8 cellular contexts compared by ENCODE assay signal in genomic region chr6:7052441-7052936, GRCh38. TPM values are rescaled to one million over a fixed set of nuclear protein-coding genes. Genes with fewer than 3 reads are reported as not detected.
A peak's percentile ranks its signal among the peaks of the same experiment; 100 is the strongest.
DNase-seq lines count a peak whose midpoint lies in the region; ATAC-seq and TF ChIP-seq lines count a peak whose summit lies in the region.

No MANE protein-coding gene starts in this region.

- H3K36me3 Mint-ChIP-seq in activated T-helper 17 cell treated with anti-CD3 and anti-CD28 coated beads, Interleukin-2, amount 50 U/mL, for 72 hours (ENCODE audit: low read depth) = no peaks in the 10 kb centered on the region

- H3K79me2 ChIP-seq in neural cell (replicated peaks; ENCODE audit: insufficient read depth, low read length) = no peaks in the 10 kb centered on the region

- no peaks in the 10 kb centered on the region for H3F3A ChIP-seq in neural cell (ENCODE audit: insufficient read depth, low read length, poor library complexity, severe bottlenecking)

- no peak overlapping the region for H3K27ac ChIP-seq in neural cell (ENCODE audit: low read length)

- H3K4me2 ChIP-seq in neural cell (ENCODE audit: low read length) = no peak overlapping the region

- DNase-seq in Daoy (ENCODE audit: low read depth) = peak; percentile 78
- DNase-seq in HuH-7 (ENCODE audit: low spot score) = peak; percentile 33
- peak; percentile 24 for DNase-seq in globus pallidus (ENCODE audit: low spot score)
- no peak for DNase-seq in NCI-H1436 (lab: John Stamatoyannopoulos, UW)
- DNase-seq in GM19240 (ENCODE audit: insufficient read length, low spot score) = no peak

- H4K20me1 ChIP-seq in neural cell (ENCODE audit: insufficient read depth) = no peaks in the 10 kb centered on the region

- H3K9me3 ChIP-seq in neural cell (ENCODE audit: low read length) = no peaks in the 10 kb centered on the region

- H3K9me2 ChIP-seq in neural cell (ENCODE audit: insufficient read depth, low read length) = no peaks in the 10 kb centered on the region

- peak; percentile 31 for ATAC-seq in activated T-helper 17 cell treated with anti-CD3 and anti-CD28 coated beads, Interleukin-2, amount 50 U/mL, for 72 hours (replicated peaks)
- no peak for ATAC-seq in HG02588 (IDR thresholded peaks at IDR 0.05; ENCODE audit: unreplicated experiment)

- no peak for TF ChIP-seq CTCF in neural cell (IDR thresholded peaks at IDR 0.05; ENCODE audit: poor library complexity, severe bottlenecking)

- H3K27me3 Mint-ChIP-seq in activated T-helper 17 cell treated with anti-CD3 and anti-CD28 coated beads, Interleukin-2, amount 50 U/mL, for 72 hours = no peaks in the 10 kb centered on the region

- H3K4me3 Mint-ChIP-seq in activated T-helper 17 cell treated with anti-CD3 and anti-CD28 coated beads, Interleukin-2, amount 50 U/mL, for 72 hours = peak overlapping the region; percentile 30

- no peaks in the 10 kb centered on the region for H3K9me3 Mint-ChIP-seq in activated T-helper 17 cell treated with anti-CD3 and anti-CD28 coated beads, Interleukin-2, amount 50 U/mL, for 72 hours

- no peak overlapping the region for H2AFZ ChIP-seq in neural cell (ENCODE audit: low read depth, low read length)

- H3K4me3 ChIP-seq in neural cell (ENCODE audit: low read length) = peak overlapping the region; percentile 68

- H3K36me3 ChIP-seq in neural cell (ENCODE audit: insufficient read depth, low read length) = no peaks in the 10 kb centered on the region

- H3K9ac ChIP-seq in neural cell (ENCODE audit: low read length) = no peak overlapping the region

- no peak for TF ChIP-seq RAD21 in neural cell (conservative IDR thresholded peaks at IDR 0.05)

- H3K27ac Mint-ChIP-seq in activated T-helper 17 cell treated with anti-CD3 and anti-CD28 coated beads, Interleukin-2, amount 50 U/mL, for 72 hours = no peak overlapping the region

- no peak for TF ChIP-seq EP300 in neural cell (conservative IDR thresholded peaks at IDR 0.05; ENCODE audit: poor library complexity, severe bottlenecking)

- peaks cover 40% of the 10 kb centered on the region for H3K27me3 ChIP-seq in neural cell (ENCODE audit: insufficient read depth, low read depth, low read length)

- no peaks in the 10 kb centered on the region for H3K4me1 Mint-ChIP-seq in activated T-helper 17 cell treated with anti-CD3 and anti-CD28 coated beads, Interleukin-2, amount 50 U/mL, for 72 hours

TF ChIP-seq in neural cell, 6 proteins besides CTCF, POLR2A, EP300 and RAD21:
- no peak for TF ChIP-seq SMC3 (conservative IDR thresholded peaks at IDR 0.05; ENCODE audit: poor library complexity)
- TF ChIP-seq EZH2 (IDR thresholded peaks at IDR 0.05; ENCODE audit: borderline replicate concordance, insufficient read depth, low read length, poor library complexity, severe bottlenecking) = no peak
- TF ChIP-seq POLR2AphosphoS5 (IDR thresholded peaks at IDR 0.05) = no peak
- TF ChIP-seq TAF1 (IDR thresholded peaks at IDR 0.05; ENCODE audit: low read depth) = no peak
- TF ChIP-seq MXI1 (conservative IDR thresholded peaks at IDR 0.05; ENCODE audit: poor library complexity, severe bottlenecking) = no peak
- no peak for TF ChIP-seq REST (IDR thresholded peaks at IDR 0.05; ENCODE audit: borderline replicate concordance)

RNA-seq across cellular contexts. Expression of gene RREB1, which starts 55.3 kb away (rescaled TPM):
- 7.0 and 7.9 TPM in 2 replicates for total RNA-seq in Daoy (2014; rRNA removed; shearing (Covaris generic))
- 10 to 100 TPM; 14.8 to 21.9 TPM for total RNA-seq in activated T-helper 17 cell treated with anti-CD3 and anti-CD28 coated beads, Interleukin-2, amount 50 U/mL, for 72 hours
- polyA plus RNA-seq in neural cell = not detected in 2 replicates
- 0.24 and 0.35 TPM in 2 replicates for polyA minus RNA-seq in neural cell

Comparison
In these comparisons a context has a peak if more than half of its experiments do, and no peak if none do; other contexts are left out.
1. DNase-seq: peak in Daoy (single experiment), HuH-7 (single experiment) and globus pallidus (single experiment); none in NCI-H1436 (single experiment) and GM19240 (single experiment).